8 cellular contexts compared by ENCODE assay signal in the genomic region with DNA sequence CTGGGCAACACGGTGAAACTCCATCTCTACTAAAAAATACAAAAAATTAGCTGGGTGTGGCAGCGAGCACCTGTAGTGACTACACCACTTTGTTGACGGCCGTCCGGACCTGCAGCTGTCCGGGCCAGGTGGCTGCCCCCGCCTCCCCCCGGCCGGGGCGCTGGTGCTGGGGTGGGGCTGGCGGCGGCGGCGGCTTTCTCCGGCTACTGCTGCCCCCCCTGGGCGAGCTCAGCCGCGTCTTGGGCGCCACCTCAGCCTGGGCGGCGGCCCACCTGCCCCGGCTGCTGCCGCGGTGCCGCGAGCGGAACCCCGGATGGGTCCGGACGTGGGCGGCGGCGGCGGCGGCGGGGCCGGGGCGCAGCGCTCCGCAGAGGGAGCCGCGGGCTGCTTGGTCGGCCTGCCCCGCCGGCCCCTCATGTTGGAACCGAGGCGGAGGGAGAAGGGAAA. TPM values are rescaled to one million over a fixed set of nuclear protein-coding genes. Genes with fewer than 3 reads are reported as not detected.
DNase-seq lines count a peak whose midpoint lies in the region; TF ChIP-seq lines count a peak whose summit lies in the region.
"Not testable (repeated sequence)": the region's sequence is repeated elsewhere in the genome, so short reads cannot be mapped to it uniquely, and the experiment has no call there.

No MANE protein-coding gene starts in this region.

- H3K36me3 ChIP-seq in SU-DHL-6 (ENCODE audit: low read length); left ventricle myocardium inferior; ovary; thymus (ENCODE audit: control insufficient read depth, insufficient read depth): not testable (repeated sequence)

- TF ChIP-seq POLR2A in ovary (IDR thresholded peaks at IDR 0.05), result not testable (repeated sequence)

- not testable (repeated sequence) for DNase-seq in HEK293T (ENCODE audit: extremely low spot score); Jurkat, Clone E6-1 (ENCODE audit: low read depth, low spot score)
- DNase-seq in astrocyte of the hippocampus (ENCODE audit: low read depth, low spot score), result peak; percentile 47
- peak; percentile 53 for DNase-seq in left ventricle myocardium inferior
- DNase-seq in ovary, result peak; percentile 39 to 66 (median 49)

- H3K79me2 ChIP-seq in SU-DHL-6 (ENCODE audit: insufficient read depth, low read length), result not testable (repeated sequence)

- 0% methylated on average over 7 to 47 of the region's 47 CpGs for WGBS in ovary, 3 donors
- WGBS in thymus, result under 1% methylated on average over 47 of the region's 47 CpGs

- H3K4me3 ChIP-seq in GM12875 (ENCODE audit: low read depth, low read length) (peak overlapping the region; percentile 75), SU-DHL-6 (ENCODE audit: insufficient read depth, low read length, poor library complexity, severe bottlenecking) (peak overlapping the region; percentile 68), left ventricle myocardium inferior (peak overlapping the region; percentile 82), ovary (peak overlapping the region; percentile 91), thymus (ENCODE audit: low read length) (peak overlapping the region; percentile 64)
- H3K4me3 ChIP-seq in Jurkat, Clone E6-1 (ENCODE audit: low read length), result peak overlapping the region; percentile 61

- H3K27ac ChIP-seq in SU-DHL-6 (ENCODE audit: low read depth, low read length) (peak overlapping the region; percentile 87), left ventricle myocardium inferior (replicated peaks) (peak overlapping the region; percentile 97), ovary (peak overlapping the region; percentile 77 to 81), thymus (ENCODE audit: low read depth) (peak overlapping the region; percentile 91)

- not testable (repeated sequence) for H4K20me1 ChIP-seq in SU-DHL-6 (ENCODE audit: low read depth, low read length)

- H3K9me2 ChIP-seq in SU-DHL-6 (replicated peaks; ENCODE audit: insufficient read depth, low read length), result not testable (repeated sequence)

- H3K4me1 ChIP-seq in left ventricle myocardium inferior, result peaks cover 11% of the 10 kb centered on the region
- not testable (repeated sequence) for H3K4me1 ChIP-seq in ovary (ENCODE audit: insufficient read depth); thymus (ENCODE audit: control insufficient read depth, insufficient read depth, low read length)

- not testable (repeated sequence) for H3K27me3 ChIP-seq in SU-DHL-6 (ENCODE audit: low read length); left ventricle myocardium inferior (ENCODE audit: low read depth); ovary; thymus (ENCODE audit: control insufficient read depth, insufficient read depth)

- POLR2A ChIA-PET in HEK293T (lab: Yijun Ruan, JAX), result interaction anchor here (1.2 to 1.4 kb wide), 2 partner anchors 22 to 182 kb away, joined by 5 read pairs; no protein-coding TSS in a partner anchor

- TF ChIP-seq CTCF in GM12875 (IDR thresholded peaks at IDR 0.05; ENCODE audit: borderline replicate concordance, insufficient read depth, low read depth, low read length); SU-DHL-6 (IDR thresholded peaks at IDR 0.05; ENCODE audit: insufficient read depth, low read length, poor library complexity, severe bottlenecking); left ventricle myocardium inferior (IDR thresholded peaks at IDR 0.05; ENCODE audit: borderline replicate concordance); ovary (IDR thresholded peaks at IDR 0.05): not testable (repeated sequence)

- not testable (repeated sequence) for H3K9me3 ChIP-seq in SU-DHL-6 (ENCODE audit: insufficient read depth, low read length); left ventricle myocardium inferior (replicated peaks); ovary; thymus (ENCODE audit: control insufficient read depth)

- H2AFZ ChIP-seq in SU-DHL-6 (ENCODE audit: low read depth, low read length, severe bottlenecking), result not testable (repeated sequence)

- peak overlapping the region; percentile 70 for H3K9ac ChIP-seq in SU-DHL-6 (ENCODE audit: low read length)

- peaks cover 18% of the 10 kb centered on the region for H3F3A ChIP-seq in SU-DHL-6 (ENCODE audit: insufficient read depth)

- intact Hi-C loops in left ventricle myocardium inferior (cut with micrococcal nuclease); ovary (cut with DNase I): not testable (repeated sequence)

- TF ChIP-seq EP300 in ovary (IDR thresholded peaks at IDR 0.05), result not testable (repeated sequence)

- peak overlapping the region; percentile 64 for H3K4me2 ChIP-seq in SU-DHL-6 (ENCODE audit: low read depth, low read length, poor library complexity, severe bottlenecking)

- CTCF ChIA-PET in HEK293T (lab: Yijun Ruan, JAX), result interaction anchor here (1.3 to 1.8 kb wide), 2 partner anchors 18 to 23 kb away, joined by 3 to 5 read pairs; no protein-coding TSS in a partner anchor

TF ChIP-seq in HEK293T, 16 proteins besides CTCF, POLR2A, EP300 and RAD21:
- TF ChIP-seq ARNT (IDR thresholded peaks at IDR 0.05), result peak; percentile 47; the same call in 1 of the 2 replicates
- TF ChIP-seq FOXM1 (IDR thresholded peaks at IDR 0.05; ENCODE audit: borderline replicate concordance), result peak; percentile 64; the same call in 1 of the 2 replicates

RNA-seq across cellular contexts. Expression of a gene that starts 0.4 kb away (rescaled TPM):
- polyA plus RNA-seq in Jurkat, Clone E6-1 (2012; ENCODE audit: insufficient read depth, insufficient read length), result 9.0 TPM
- total RNA-seq in left ventricle myocardium inferior (3.5 TPM), ovary (10 to 100 TPM in 6 of 7 donors, 1 to 10 TPM in 1; 8.9 to 23.4 (median 10.9) TPM)
- polyA plus RNA-seq in ovary (1 to 10 TPM; 2.5 to 7.1 TPM), thymus (7.9 TPM)
